8 cellular contexts compared by ENCODE assay signal in the genomic region with DNA sequence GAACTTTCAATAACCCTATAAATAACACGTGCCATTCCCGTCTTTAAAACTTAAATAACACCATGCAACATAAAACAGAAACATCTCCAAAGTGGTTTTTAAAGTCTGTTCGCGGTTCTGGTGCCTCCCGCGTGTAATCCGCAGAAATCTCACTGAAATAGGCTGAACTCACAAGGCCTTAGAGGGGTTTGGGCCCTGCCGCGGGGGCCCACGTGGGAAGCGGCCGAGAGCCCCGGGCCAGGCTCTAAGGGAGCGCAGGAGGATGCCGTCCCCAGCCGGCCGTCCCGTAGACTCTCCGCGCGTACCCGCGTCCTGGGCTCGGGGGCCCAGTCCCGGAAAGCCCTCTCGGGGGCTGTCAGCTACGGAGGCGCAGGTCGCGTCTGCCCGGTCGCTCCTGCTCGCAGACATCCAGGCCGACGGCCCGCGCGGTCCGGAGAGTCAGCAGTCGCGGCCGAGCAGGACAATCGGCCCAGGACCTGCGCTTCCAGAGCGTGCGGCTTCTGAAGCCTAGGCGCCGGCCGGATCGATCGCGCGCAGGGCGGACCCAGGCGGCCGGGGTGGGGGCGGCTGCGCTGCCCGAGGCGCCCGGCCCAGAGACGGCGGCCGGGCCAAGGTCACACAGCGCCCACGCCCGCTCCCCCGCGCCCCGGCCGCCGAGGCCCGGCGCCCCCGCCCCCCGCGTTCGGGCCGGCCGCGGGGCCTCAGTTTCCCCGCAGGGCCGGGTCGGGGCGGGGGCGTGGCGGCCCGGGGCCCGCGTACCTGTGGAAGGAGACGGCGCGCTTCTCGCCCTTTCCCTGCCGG. TPM values are rescaled to one million over a fixed set of nuclear protein-coding genes. Genes with fewer than 3 reads are reported as not detected.
A peak's percentile ranks its signal among the peaks of the same experiment; 100 is the strongest.
DNase-seq lines count a peak whose midpoint lies in the region; ATAC-seq and TF ChIP-seq lines count a peak whose summit lies in the region.

No MANE protein-coding gene starts in this region.

- peak in 2 of 3 donors; percentile 24 to 25 for TF ChIP-seq POLR2A in body of pancreas (IDR thresholded peaks at IDR 0.05)

- 0 to 1% methylated on average over 7 to 63 of the region's 95 CpGs for WGBS in body of pancreas, 2 donors

- H3K4me1 ChIP-seq in RWPE2 (ENCODE audit: insufficient read depth, poor library complexity, severe bottlenecking) (peaks cover 10% of the 10 kb centered on the region), body of pancreas (peaks cover 34% of the 10 kb centered on the region)

- H3K27me3 ChIP-seq in RWPE2 (ENCODE audit: insufficient read depth, poor library complexity, severe bottlenecking): no peaks in the 10 kb centered on the region
- H3K27me3 ChIP-seq in body of pancreas: no peaks in the 10 kb centered on the region

- H3K4me3 ChIP-seq in AG10803 (ENCODE audit: low read length) (peak overlapping the region; percentile 70), RWPE2 (ENCODE audit: severe bottlenecking) (peak overlapping the region; percentile 96), body of pancreas (peak overlapping the region; percentile 23 to 90)

- DNase-seq in AG10803 (ENCODE audit: low read depth): peak; percentile 37
- DNase-seq in RWPE2 (ENCODE audit: low spot score): no peak
- peak; percentile 60 to 69 (median 66) for DNase-seq in body of pancreas
- peak; percentile 48 for DNase-seq in iris pigment epithelial cell (ENCODE audit: low read depth)
- DNase-seq in stimulated activated CD4-positive, alpha-beta T cell treated with anti-CD3 and anti-CD28 coated beads, Interleukin-4, amount 100 ng/mL, for 1 hour: peak; percentile 35
- no peak for DNase-seq in occipital lobe (lab: John Stamatoyannopoulos, UW)

- intact Hi-C loops in body of pancreas (cut with DNase I): no loop called here

- no peaks in the 10 kb centered on the region for H3K9me3 ChIP-seq in RWPE2 (ENCODE audit: severe bottlenecking)
- H3K9me3 ChIP-seq in body of pancreas: no peaks in the 10 kb centered on the region

- H3K36me3 ChIP-seq in RWPE2 (ENCODE audit: low read depth): peaks cover 42% of the 10 kb centered on the region
- H3K36me3 ChIP-seq in body of pancreas (replicated peaks in 1 of 2; ENCODE audit: insufficient read depth in 1 of 2, low read depth in 2 of 2): peaks cover 0 to 10% of the 10 kb centered on the region in 2 donors

- H3K27ac ChIP-seq in RWPE2 (ENCODE audit: poor library complexity, severe bottlenecking) (peak overlapping the region; percentile 85), body of pancreas (peak overlapping the region; percentile 94 to 99 (median 98))

- no peak for TF ChIP-seq CTCF in AG10803 (conservative IDR thresholded peaks at IDR 0.05; ENCODE audit: low read length)
- TF ChIP-seq CTCF in RWPE2 (IDR thresholded peaks at IDR 0.05; ENCODE audit: poor library complexity, severe bottlenecking): no peak
- TF ChIP-seq CTCF in body of pancreas (IDR thresholded peaks at IDR 0.05): no peak

- peak; percentile 31 for ATAC-seq in GM18909 (IDR thresholded peaks at IDR 0.05; ENCODE audit: poor library complexity, unreplicated experiment)
- ATAC-seq in HG03095 (IDR thresholded peaks at IDR 0.05; ENCODE audit: unreplicated experiment): peak; percentile 25
- ATAC-seq in RWPE2 (ENCODE audit: low read depth): peak; percentile 54
- ATAC-seq in body of pancreas: peak; percentile 66

RNA-seq across cellular contexts. Expression of gene THAP4, which starts 0.6 kb away (rescaled TPM):
- total RNA-seq in body of pancreas (10 to 100 TPM; 44.4 to 59.0 TPM), occipital lobe (22.0 TPM)

RNA-seq across cellular contexts. Expression of gene ATG4B, which starts 1.1 kb away (rescaled TPM):
- total RNA-seq in body of pancreas: 10 to 100 TPM; 27.5 to 54.4 TPM
- 33.7 TPM for total RNA-seq in occipital lobe

RNA-seq across cellular contexts. Expression of gene DTYMK, which starts 50.2 kb away (rescaled TPM):
- total RNA-seq in body of pancreas: 10 to 100 TPM in 1 of 2 donors, 1 to 10 TPM in 1; 5.7 to 12.5 TPM
- total RNA-seq in occipital lobe: 10.0 TPM

Comparison
In these comparisons a context has a peak if more than half of its experiments do, and no peak if none do; other contexts are left out.
1. DNase-seq: peak in AG10803 (single experiment), body of pancreas (4 of 4), iris pigment epithelial cell (single experiment) and stimulated activated CD4-positive, alpha-beta T cell treated with anti-CD3 and anti-CD28 coated beads, Interleukin-4, amount 100 ng/mL, for 1 hour (single experiment); none in RWPE2 (single experiment) and occipital lobe (single experiment).
2. Peak in every context shown above with its lines, with median percentiles within 50 percentile points of each other: H3K4me3 ChIP-seq and ATAC-seq.